Comparison of ENCODE assay signal across 21 cellular contexts in the genomic region with DNA sequence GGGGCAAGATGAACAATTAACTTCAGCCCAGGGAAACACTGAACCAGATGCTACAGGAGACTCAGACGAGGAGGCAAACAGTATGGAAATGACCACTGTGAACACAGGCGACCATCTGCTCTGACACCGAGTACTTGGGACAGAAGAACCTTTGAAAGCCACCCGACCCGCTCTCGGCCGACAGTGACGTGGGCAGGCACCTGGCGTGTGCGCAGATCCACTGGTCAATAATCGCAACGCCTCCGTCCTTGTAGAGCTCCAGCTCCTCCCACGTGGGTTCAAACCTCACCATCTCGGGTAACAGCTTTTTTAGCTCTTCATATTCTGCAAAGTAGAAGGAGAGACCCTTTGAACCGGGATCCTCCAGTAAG. TPM values are rescaled to one million over a fixed set of nuclear protein-coding genes. Genes with fewer than 3 reads are reported as not detected.
DNase-seq lines count a peak whose midpoint lies in the region; ATAC-seq and TF ChIP-seq lines count a peak whose summit lies in the region.
"Had no signal": no experiment of that assay in that cellular context is flagged by ENCODE, and none has a peak within 500 bp of the region (broad histone marks: within the 10 kb centered on the region; RNA-seq: fewer than 3 reads in every experiment).

No MANE protein-coding gene starts in this region.

- H3K4me1 Mint-ChIP-seq in effector memory CD8-positive, alpha-beta T cell (ENCODE audit: low read depth in 2 of 2): peaks cover 18% of the 10 kb centered on the region in 2 donors

- H3K36me3 ChIP-seq in RWPE2 (ENCODE audit: low read depth): peaks cover 44% of the 10 kb centered on the region
- peaks cover 67 to 95% (median 88%) of the 10 kb centered on the region in 4 donors for H3K36me3 ChIP-seq in stomach

- no peak for ATAC-seq in RWPE2 (ENCODE audit: low read depth)
- ATAC-seq in effector memory CD8-positive, alpha-beta T cell (replicated peaks): no peak

- no peak overlapping the region for H3K4me3 ChIP-seq in RWPE2 (ENCODE audit: severe bottlenecking)
- no peak overlapping the region for H3K4me3 ChIP-seq in stomach
- H3K4me3 ChIP-seq: thyroid gland had no signal

- peaks cover 5% of the 10 kb centered on the region for H3K9me3 ChIP-seq in RWPE2 (ENCODE audit: severe bottlenecking)
- H3K9me3 ChIP-seq in stomach: peaks cover 0 to 9% (median 4%) of the 10 kb centered on the region in 4 donors
- H3K9me3 ChIP-seq: thyroid gland had no signal

- H3K4me3 Mint-ChIP-seq in effector memory CD8-positive, alpha-beta T cell: peak overlapping the region; percentile 26 to 64
- H3K4me3 Mint-ChIP-seq: activated naive CD4-positive, alpha-beta T cell treated with anti-CD3 and anti-CD28 coated beads for 36 hours had no signal

- H3K4me1 ChIP-seq in RWPE2 (ENCODE audit: insufficient read depth, poor library complexity, severe bottlenecking) (no peaks in the 10 kb centered on the region), stomach (no peaks in the 10 kb centered on the region)
- H3K4me1 ChIP-seq: Caco-2, thyroid gland had no signal

- H3K27ac ChIP-seq in RWPE2 (ENCODE audit: poor library complexity, severe bottlenecking) (no peak overlapping the region), stomach (no peak overlapping the region)
- H3K27ac ChIP-seq: brain microvascular endothelial cell, thyroid gland, VCaP had no signal

- no peak for TF ChIP-seq POLR2A in stomach (IDR thresholded peaks at IDR 0.05)

- WGBS in stomach, 5 donors: 92 to 97% (median 93%) methylated on average over 16 of the region's 16 CpGs

- DNase-seq in activated effector memory CD4-positive, alpha-beta T cell treated with anti-CD3 and anti-CD28 coated beads, Interleukin-2, amount 50 U/mL, for 16 hours: peak; percentile 57
- DNase-seq in activated effector memory CD4-positive, alpha-beta T cell treated with Interleukin-2 at 50 U/mL for 16 hours: no peak
- peak; percentile 30 for DNase-seq in RWPE2 (ENCODE audit: low spot score)
- DNase-seq in effector memory CD8-positive, alpha-beta T cell: no peak
- peak; percentile 5 for DNase-seq in stomach
- no peak for DNase-seq in NOMO-1 treated with DMSO at 0.1 percent for 48 hours (lab: John Stamatoyannopoulos, UW; ENCODE audit: unreplicated experiment)
- no peak for DNase-seq in NCI-H1436 treated with DMSO at 0.1 percent for 48 hours (lab: John Stamatoyannopoulos, UW)
- DNase-seq in GM10266 (ENCODE audit: extremely low spot score): no peak
- DNase-seq: activated naive CD4-positive, alpha-beta T cell treated with anti-CD3 and anti-CD28 coated beads for 36 hours; brain microvascular endothelial cell; Caco-2; dermis blood vessel endothelial cell; erythroblast; HCEC 1CT; midbrain; NCI-H1694; NCI-H345; NK-92 treated with Interleukin-12 subunit alpha and Interleukin-12 subunit beta, amount 100 ng/mL, for 24 hours; stimulated activated CD4-positive, alpha-beta T cell treated with anti-CD3 and anti-CD28 coated beads, Interleukin-15, amount 100 ng/mL, for 24 hours; thyroid gland had no signal

- H3K36me3 Mint-ChIP-seq in effector memory CD8-positive, alpha-beta T cell (ENCODE audit: insufficient read depth): peaks cover 42% of the 10 kb centered on the region

- no peaks in the 10 kb centered on the region for H3K27me3 Mint-ChIP-seq in effector memory CD8-positive, alpha-beta T cell

- no peak for TF ChIP-seq EP300 in stomach (IDR thresholded peaks at IDR 0.05)

- TF ChIP-seq CTCF in RWPE2 (IDR thresholded peaks at IDR 0.05; ENCODE audit: poor library complexity, severe bottlenecking) (no peak), stomach (IDR thresholded peaks at IDR 0.05) (no peak), GM10266 (IDR thresholded peaks at IDR 0.05; ENCODE audit: control insufficient read depth, insufficient read depth, low read depth, missing control alignments) (no peak)

- H3K9me3 Mint-ChIP-seq in effector memory CD8-positive, alpha-beta T cell: peaks cover 0 to 2% of the 10 kb centered on the region in 2 donors
- H3K9me3 Mint-ChIP-seq: activated naive CD4-positive, alpha-beta T cell treated with anti-CD3 and anti-CD28 coated beads for 36 hours had no signal

- peak overlapping the region; percentile 38 to 85 for H3K27ac Mint-ChIP-seq in effector memory CD8-positive, alpha-beta T cell

- H3K27me3 ChIP-seq in RWPE2 (ENCODE audit: insufficient read depth, poor library complexity, severe bottlenecking): no peaks in the 10 kb centered on the region
- H3K27me3 ChIP-seq in stomach: no peaks in the 10 kb centered on the region
- H3K27me3 ChIP-seq: brain microvascular endothelial cell, thyroid gland had no signal

- intact Hi-C loops in stomach (cut with DNase I; ENCODE audit: low total_unique reads): no loop called here

RNA-seq across cellular contexts. Expression of gene POFUT2, which starts 20.3 kb away (rescaled TPM):
- total RNA-seq in stomach: 10 to 100 TPM; 19.2 to 34.2 (median 29.3) TPM
- 10 to 100 TPM in 1 of 3 donors, 1 to 10 TPM in 2; 7.4 to 15.9 (median 9.5) TPM for polyA plus RNA-seq in stomach

Comparison
In these comparisons a context has a peak if more than half of its experiments do, and no peak if none do; other contexts are left out.
1. DNase-seq: peak in activated effector memory CD4-positive, alpha-beta T cell treated with anti-CD3 and anti-CD28 coated beads, Interleukin-2, amount 50 U/mL, for 16 hours (single experiment), RWPE2 (single experiment) and stomach (single experiment); none in activated effector memory CD4-positive, alpha-beta T cell treated with Interleukin-2 at 50 U/mL for 16 hours (single experiment), effector memory CD8-positive, alpha-beta T cell (0 of 3), NOMO-1 treated with DMSO at 0.1 percent for 48 hours (single experiment), NCI-H1436 treated with DMSO at 0.1 percent for 48 hours (single experiment) and GM10266 (single experiment).